ENCODE assay signal across 11 cellular contexts in genomic region chr10:80413152-80413996, GRCh38. TPM values are rescaled to one million over a fixed set of nuclear protein-coding genes. Genes with fewer than 3 reads are reported as not detected.
DNase-seq lines count a peak whose midpoint lies in the region; ATAC-seq, FAIRE-seq and TF ChIP-seq lines count a peak whose summit lies in the region.
"Had no signal": no experiment of that assay in that cellular context is flagged by ENCODE, and none has a peak within 500 bp of the region (broad histone marks: within the 10 kb centered on the region; RNA-seq: fewer than 3 reads in every experiment).

No MANE protein-coding gene starts in this region.

- no peak for ATAC-seq in HG03095 (IDR thresholded peaks at IDR 0.05; ENCODE audit: unreplicated experiment)
- no peak for ATAC-seq in stimulated activated naive B cell treated with anti-CD40 and anti-IgM and Interleukin-4, amounts not matched to agents 10 μg/mL and 1 μg/mL and 100 μg/mL, for 72 hours (replicated peaks)
- ATAC-seq: HCT116 had no signal

- H3K4me3 ChIP-seq in AG04450 (ENCODE audit: low read depth, low read length) (no peak overlapping the region), cardiac fibroblast (replicated peaks in 1 of 2; ENCODE audit: low read depth in 2 of 2, low read length in 2 of 2) (peak overlapping the region in 1 of 2 donors; percentile 4)

- POLR2A ChIA-PET in AG04450 (lab: Yijun Ruan, JAX), result no interaction called here

- H3K4me3 Mint-ChIP-seq in stimulated activated naive B cell treated with anti-CD40 and anti-IgM and Interleukin-4, amounts not matched to agents 10 μg/mL and 1 μg/mL and 100 μg/mL, for 72 hours, result no peak overlapping the region

- no peak overlapping the region for H3K27ac Mint-ChIP-seq in stimulated activated naive B cell treated with anti-CD40 and anti-IgM and Interleukin-4, amounts not matched to agents 10 μg/mL and 1 μg/mL and 100 μg/mL, for 72 hours

- no peak for FAIRE-seq in urothelium cell line (lab: Jason Lieb, UNC)
- FAIRE-seq: G401.6 had no signal

- H3K36me3 Mint-ChIP-seq in stimulated activated naive B cell treated with anti-CD40 and anti-IgM and Interleukin-4, amounts not matched to agents 10 μg/mL and 1 μg/mL and 100 μg/mL, for 72 hours, result peaks cover 3 to 5% of the 10 kb centered on the region in 2 donors

- no peaks in the 10 kb centered on the region; the same call in 1 of the 2 replicates for H3K9me3 ChIP-seq in AG04450 (ENCODE audit: control insufficient read depth, insufficient read depth, low read length)

- H3K4me1 Mint-ChIP-seq in stimulated activated naive B cell treated with anti-CD40 and anti-IgM and Interleukin-4, amounts not matched to agents 10 μg/mL and 1 μg/mL and 100 μg/mL, for 72 hours, result peaks cover 21 to 33% of the 10 kb centered on the region in 2 donors

- no peaks in the 10 kb centered on the region for H3K27me3 Mint-ChIP-seq in stimulated activated naive B cell treated with anti-CD40 and anti-IgM and Interleukin-4, amounts not matched to agents 10 μg/mL and 1 μg/mL and 100 μg/mL, for 72 hours

- no peak for TF ChIP-seq CTCF in AG04450 (IDR thresholded peaks at IDR 0.05; ENCODE audit: low read depth, low read length)
- no peak for TF ChIP-seq CTCF in cardiac fibroblast (IDR thresholded peaks at IDR 0.05; ENCODE audit: low read depth, low read length)

- no peaks in the 10 kb centered on the region for H3K9me3 Mint-ChIP-seq in stimulated activated naive B cell treated with anti-CD40 and anti-IgM and Interleukin-4, amounts not matched to agents 10 μg/mL and 1 μg/mL and 100 μg/mL, for 72 hours

- CTCF ChIA-PET in AG04450 (lab: Charles Lee), result interaction anchor here (1.3 to 1.8 kb wide), 2 partner anchors 36 to 93 kb away, joined by 3 to 7 read pairs; no protein-coding TSS in a partner anchor

- peaks cover 22% of the 10 kb centered on the region for H3K27me3 ChIP-seq in AG04450 (ENCODE audit: control insufficient read depth, insufficient read depth, low read length)

- peak overlapping the region; percentile 39 for H3K27ac ChIP-seq in AG04450 (ENCODE audit: low read depth, low read length)

- no peak for DNase-seq in AG04450 (ENCODE audit: low read depth, low spot score)
- DNase-seq in Kasumi-1 (lab: John Stamatoyannopoulos, UW), result peak; percentile 91 to 93
- peak; percentile 61 to 82 for DNase-seq in cardiac fibroblast (ENCODE audit: low read depth in 2 of 2)
- peak; percentile 8 to 74 for DNase-seq in lung microvascular endothelial cell (ENCODE audit: low read depth in 2 of 2)
- no peak for DNase-seq in AG20443 (ENCODE audit: low spot score)
- no peak for DNase-seq in urothelium cell line (ENCODE audit: low spot score)
- DNase-seq in stimulated activated naive B cell treated with anti-CD40 and anti-IgM and Interleukin-4, amounts not matched to agents 10 μg/mL and 1 μg/mL and 100 μg/mL, for 72 hours, result no peak

RNA-seq across cellular contexts. Expression of gene PRXL2A, which starts 5.0 kb away (rescaled TPM):
- polyA plus RNA-seq in AG04450 (2011; rRNA removed), result 3.9 and 5.2 TPM in 2 replicates
- 1.0 and 1.8 TPM in 2 replicates for polyA minus RNA-seq in AG04450 (2011; rRNA and poly(A)+ RNA removed)
- 92.8 and 195 TPM in 2 replicates for total RNA-seq in lung microvascular endothelial cell

RNA-seq across cellular contexts. Expression of gene TSPAN14, which starts 40.7 kb away (rescaled TPM):
- 27.3 and 32.5 TPM in 2 replicates for polyA plus RNA-seq in AG04450 (2011; rRNA removed)
- 24.3 and 32.1 TPM in 2 replicates for polyA minus RNA-seq in AG04450 (2011; rRNA and poly(A)+ RNA removed)
- 35.7 and 60.9 TPM in 2 replicates for total RNA-seq in lung microvascular endothelial cell

RNA-seq across cellular contexts. Expression of gene DYDC2, which starts 56.8 kb away (rescaled TPM):
- not detected in 2 replicates for polyA plus RNA-seq in AG04450 (2011; rRNA removed)
- polyA minus RNA-seq in AG04450 (2011; rRNA and poly(A)+ RNA removed), result not detected in 2 replicates
- total RNA-seq in lung microvascular endothelial cell, result not detected in 2 replicates

RNA-seq across cellular contexts. Expression of gene DYDC1, which starts 56.8 kb away (rescaled TPM):
- polyA plus RNA-seq in AG04450 (2011; rRNA removed), result not detected in 2 replicates
- polyA minus RNA-seq in AG04450 (2011; rRNA and poly(A)+ RNA removed), result not detected in 2 replicates
- total RNA-seq in lung microvascular endothelial cell, result not detected in 2 replicates
- total RNA-seq: lower leg skin had no signal

Comparison
In these comparisons a context has a peak if more than half of its experiments do, and no peak if none do; other contexts are left out.
1. DNase-seq: peak in Kasumi-1 (2 of 2), cardiac fibroblast (2 of 2) and lung microvascular endothelial cell (2 of 2); none in AG04450 (single experiment), AG20443 (single experiment), urothelium cell line (single experiment) and stimulated activated naive B cell treated with anti-CD40 and anti-IgM and Interleukin-4, amounts not matched to agents 10 μg/mL and 1 μg/mL and 100 μg/mL, for 72 hours (single experiment).